ENCODE assay signal across 11 cellular contexts in genomic region chr13:40026741-40027140, GRCh38.
DNase-seq lines count a peak whose midpoint lies in the region; ATAC-seq lines count a peak whose summit lies in the region.
"Had no signal": no experiment of that assay in that cellular context is flagged by ENCODE, and none has a peak within 500 bp of the region (broad histone marks: within the 10 kb centered on the region; RNA-seq: fewer than 3 reads in every experiment).

No MANE protein-coding gene starts in this region.

- no peak overlapping the region for H3K4me3 ChIP-seq in BLaER1
- H3K4me3 ChIP-seq: cardiac muscle cell had no signal

- H3K9me3 ChIP-seq in BLaER1: peaks cover 11% of the 10 kb centered on the region; the same call in 1 of the 2 replicates

- peak; percentile 35 to 57 for DNase-seq in activated naive CD4-positive, alpha-beta T cell treated with anti-CD3 and anti-CD28 coated beads, Interleukin-2, amount 50 U/mL, for 72 hours (ENCODE audit: low spot score in 2 of 2)
- no peak for DNase-seq in AG20443 (ENCODE audit: low spot score)
- no peak for DNase-seq in NK-92 (lab: John Stamatoyannopoulos, UW; ENCODE audit: unreplicated experiment)
- no peak for DNase-seq in DMS153 (lab: John Stamatoyannopoulos, UW)
- no peak for DNase-seq in occipital lobe (lab: John Stamatoyannopoulos, UW)

- no peaks in the 10 kb centered on the region for H4K20me1 ChIP-seq in BLaER1

- H3K9ac ChIP-seq in BLaER1: no peak overlapping the region

- H3K27me3 ChIP-seq in BLaER1: no peaks in the 10 kb centered on the region
- H3K27me3 ChIP-seq: cardiac muscle cell had no signal

- H3K36me3 Mint-ChIP-seq in activated naive CD4-positive, alpha-beta T cell treated with anti-CD3 and anti-CD28 coated beads, Interleukin-2, amount 50 U/mL, for 72 hours: peaks cover 11 to 28% of the 10 kb centered on the region in 2 donors
- H3K36me3 Mint-ChIP-seq: immature natural killer cell had no signal

- H3K36me3 ChIP-seq in BLaER1: no peaks in the 10 kb centered on the region
- H3K36me3 ChIP-seq: cardiac muscle cell had no signal

- H3K4me1 ChIP-seq in BLaER1: peaks cover 35% of the 10 kb centered on the region

- peaks cover 0 to 18% of the 10 kb centered on the region in 2 donors for H3K9me3 Mint-ChIP-seq in activated naive CD4-positive, alpha-beta T cell treated with anti-CD3 and anti-CD28 coated beads, Interleukin-2, amount 50 U/mL, for 72 hours
- H3K9me3 Mint-ChIP-seq: immature natural killer cell had no signal

- ATAC-seq in GM21381 (IDR thresholded peaks at IDR 0.05; ENCODE audit: unreplicated experiment): peak; percentile 30
- ATAC-seq in HG03520 (IDR thresholded peaks at IDR 0.05; ENCODE audit: unreplicated experiment): peak; percentile 21
- peak; percentile 57 to 72 for ATAC-seq in activated naive CD4-positive, alpha-beta T cell treated with anti-CD3 and anti-CD28 coated beads, Interleukin-2, amount 50 U/mL, for 72 hours
- ATAC-seq: Panc1 had no signal

- H3K27ac Mint-ChIP-seq in activated naive CD4-positive, alpha-beta T cell treated with anti-CD3 and anti-CD28 coated beads, Interleukin-2, amount 50 U/mL, for 72 hours: peak overlapping the region; percentile 90 to 93

- 0 out of 2 replicates have a peak overlapping the region, but pooled peaks have one; percentile 8 for H3K4me2 ChIP-seq in BLaER1

- H3K27ac ChIP-seq in BLaER1: no peak overlapping the region
- H3K27ac ChIP-seq: cardiac muscle cell had no signal

Comparison
In these comparisons a context has a peak if more than half of its experiments do, and no peak if none do; other contexts are left out.
1. DNase-seq: peak in activated naive CD4-positive, alpha-beta T cell treated with anti-CD3 and anti-CD28 coated beads, Interleukin-2, amount 50 U/mL, for 72 hours (2 of 2); none in AG20443 (single experiment), NK-92 (single experiment), DMS153 (single experiment) and occipital lobe (single experiment).
2. Peak in every context shown above with its lines, with median percentiles within 50 percentile points of each other: ATAC-seq.